In the genomic region with DNA sequence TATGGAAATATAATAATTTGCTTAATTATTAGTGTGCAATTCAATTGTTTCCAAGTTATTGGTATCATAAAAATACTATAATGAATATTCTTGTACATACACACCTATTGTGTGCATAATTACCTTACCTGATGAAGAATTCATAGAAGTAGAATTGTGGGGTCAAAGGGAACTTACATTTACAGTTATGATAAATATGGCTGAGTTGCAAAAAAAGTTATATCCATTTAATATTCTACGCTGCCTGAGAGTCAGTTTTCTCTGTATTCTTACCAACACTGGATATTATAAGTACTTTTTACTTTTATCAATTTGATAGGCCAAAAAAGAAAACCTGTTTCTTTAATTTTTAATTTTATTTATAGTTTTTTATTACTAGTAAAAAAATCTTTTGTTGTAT, we compare ENCODE assay signal across 28 cellular contexts.
"Had no signal": no experiment of that assay in that cellular context is flagged by ENCODE, and none has a peak within 500 bp of the region (broad histone marks: within the 10 kb centered on the region; RNA-seq: fewer than 3 reads in every experiment).

No MANE protein-coding gene starts in this region.

- H2AFZ ChIP-seq: hepatocyte had no signal

- ATAC-seq: effector memory CD8-positive, alpha-beta T cell; esophagus mucosa; foreskin keratinocyte; gastrocnemius medialis; gastroesophageal sphincter; heart left ventricle; heart right ventricle had no signal

- H3K9me3 Mint-ChIP-seq: dendritic cell treated with granulocyte-macrophage colony-stimulating factor and Interleukin-4, amounts not matched to agents 40 ng/mL and 50 ng/mL, for 4 days; effector memory CD8-positive, alpha-beta T cell; endodermal cell had no signal

- H3K9me3 ChIP-seq: colonic mucosa, esophagus muscularis mucosa, esophagus squamous epithelium, gastrocnemius medialis, gastroesophageal sphincter, heart left ventricle, heart right ventricle had no signal

- FAIRE-seq: endometrium, endothelial cell of umbilical vein had no signal

- H3K4me3 Mint-ChIP-seq: dendritic cell treated with granulocyte-macrophage colony-stimulating factor and Interleukin-4, amounts not matched to agents 40 ng/mL and 50 ng/mL, for 4 days; endodermal cell had no signal

- H3K4me3 ChIP-seq: colonic mucosa, coronary artery, dorsolateral prefrontal cortex, esophagus muscularis mucosa, esophagus squamous epithelium, gastrocnemius medialis, gastroesophageal sphincter, heart left ventricle, heart right ventricle, hepatocyte had no signal

- H3K4me2 ChIP-seq: hepatocyte had no signal

- H3K27me3 ChIP-seq: colonic mucosa, dorsolateral prefrontal cortex, esophagus muscularis mucosa, esophagus squamous epithelium, foreskin keratinocyte, gastrocnemius medialis, gastroesophageal sphincter, heart left ventricle, heart right ventricle, hepatocyte had no signal

- DNase-seq: colonic mucosa; cortex of kidney; dermis blood vessel endothelial cell; dorsolateral prefrontal cortex; effector CD4-positive, alpha-beta T cell; effector CD8-positive, alpha-beta T cell; effector memory CD4-positive, alpha-beta T cell; effector memory CD8-positive, alpha-beta T cell; endodermal cell; erythroblast; esophagus squamous epithelium; foreskin fibroblast; foreskin keratinocyte; foreskin melanocyte; gastrocnemius medialis; glutamatergic neuron; head of caudate nucleus; heart left ventricle; heart right ventricle had no signal

- H3K4me1 ChIP-seq: colonic mucosa had no signal

- H3K27me3 Mint-ChIP-seq: dendritic cell treated with granulocyte-macrophage colony-stimulating factor and Interleukin-4, amounts not matched to agents 40 ng/mL and 50 ng/mL, for 4 days; effector memory CD8-positive, alpha-beta T cell had no signal

- H3K27ac Mint-ChIP-seq: dendritic cell treated with granulocyte-macrophage colony-stimulating factor and Interleukin-4, amounts not matched to agents 40 ng/mL and 50 ng/mL, for 4 days; endodermal cell had no signal

- H3K27ac ChIP-seq: colonic mucosa, coronary artery, dorsolateral prefrontal cortex, epithelial cell of prostate, esophagus muscularis mucosa, esophagus squamous epithelium, foreskin keratinocyte, gastrocnemius medialis, gastroesophageal sphincter, heart left ventricle, heart right ventricle, hepatocyte had no signal
